29 cellular contexts compared by ENCODE assay signal in the genomic region with DNA sequence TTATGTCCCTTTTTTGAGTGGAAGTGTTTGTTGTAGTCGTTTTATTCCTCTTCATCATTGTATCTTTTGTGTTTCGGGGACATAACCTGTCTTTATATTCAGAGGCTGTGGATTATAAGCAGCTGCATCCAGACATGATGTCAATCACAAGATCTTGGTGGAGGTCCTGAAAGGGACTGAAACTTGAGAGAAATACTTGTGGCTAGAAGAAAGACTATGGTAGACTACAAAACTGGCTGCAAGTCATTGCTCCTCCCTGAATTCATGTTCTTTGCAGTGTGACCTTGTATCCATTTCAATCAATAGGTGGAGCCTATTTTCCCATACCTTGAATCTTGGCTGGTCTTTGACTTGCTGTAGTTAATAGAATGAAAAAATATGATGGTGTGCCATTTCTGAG.
"Had no signal": no experiment of that assay in that cellular context is flagged by ENCODE, and none has a peak within 500 bp of the region (broad histone marks: within the 10 kb centered on the region; RNA-seq: fewer than 3 reads in every experiment).

No MANE protein-coding gene starts in this region.

- H3K4me3 ChIP-seq: ascending aorta, cardiac muscle cell, colonic mucosa had no signal

- H3K9me3 ChIP-seq: ascending aorta, colonic mucosa had no signal

- H3K36me3 ChIP-seq: ascending aorta, cardiac muscle cell, colonic mucosa had no signal

- DNase-seq: activated B cell treated with CpG ODN at 0.5 μM for 24 hours; activated CD4-positive, alpha-beta memory T cell treated with anti-CD3 and anti-CD28 coated beads for 36 hours; activated CD4-positive, alpha-beta T cell treated with anti-CD3 and anti-CD28 coated beads for 4 hours; activated CD4-positive, alpha-beta T cell treated with anti-CD3 and anti-CD28 coated beads, Interleukin-2, amount 10 ng/mL, durations not matched to agents 24 days and 14 days; activated CD4-positive, alpha-beta T cell treated with anti-CD3 and anti-CD28 coated beads, Interleukin-2, amount 50 U/mL, for 1 hour; activated CD4-positive, alpha-beta T cell treated with anti-CD3 and anti-CD28 coated beads, Interleukin-2, amount 50 U/mL, for 4 hours; activated CD4-positive, CD25-positive, alpha-beta regulatory T cell treated with anti-CD3 and anti-CD28 coated beads, Interleukin-2, amount 50 U/mL, for 72 hours; activated CD8-positive, alpha-beta memory T cell treated with anti-CD3 and anti-CD28 coated beads for 24 hours; activated CD8-positive, alpha-beta memory T cell treated with anti-CD3 and anti-CD28 coated beads, Interleukin-2, amount 10 ng/mL, durations not matched to agents 7 days and 5 days; activated CD8-positive, alpha-beta memory T cell treated with anti-CD3 and anti-CD28 coated beads, Interleukin-2, amount 50 U/mL, for 48 hours; activated CD8-positive, alpha-beta T cell treated with anti-CD3 and anti-CD28 coated beads, Interleukin-2, amount 10 ng/mL, durations not matched to agents 7 days and 5 days; activated effector memory CD4-positive, alpha-beta T cell treated with Interleukin-2 at 50 U/mL for 16 hours; activated gamma-delta T cell; activated naive CD4-positive, alpha-beta T cell treated with anti-CD3 and anti-CD28 coated beads, Interleukin-2, amount 10 ng/mL, durations not matched to agents 7 days and 5 days; activated naive CD4-positive, alpha-beta T cell treated with Interleukin-2 at 50 U/mL for 16 hours; activated naive CD8-positive, alpha-beta T cell treated with anti-CD3 and anti-CD28 coated beads, Interleukin-2, amount 10 ng/mL, durations not matched to agents 7 days and 5 days; activated naive CD8-positive, alpha-beta T cell treated with anti-CD3 and anti-CD28 coated beads, Interleukin-2, amount 50 U/mL, for 24 hours; activated T-cell treated with anti-CD3 and anti-CD28 coated beads, Interleukin-2, amount 50 U/mL, for 24 hours; activated T-cell treated with anti-CD3 and anti-CD28 coated beads, Interleukin-2, amount 50 U/mL, for 48 hours; amygdala; anterior cingulate cortex; caudate nucleus; cerebellar nuclear complex; colonic mucosa; T-helper 2 cell; T-helper 9 cell had no signal

- ATAC-seq: activated CD8-positive, alpha-beta memory T cell treated with anti-CD3 and anti-CD28 coated beads, Interleukin-2, amount 10 ng/mL, durations not matched to agents 7 days and 5 days; activated CD8-positive, alpha-beta T cell treated with anti-CD3 and anti-CD28 coated beads, Interleukin-2, amount 10 ng/mL, durations not matched to agents 7 days and 5 days; activated naive CD8-positive, alpha-beta T cell treated with anti-CD3 and anti-CD28 coated beads, Interleukin-2, amount 50 U/mL, for 24 hours had no signal

- H3K27me3 ChIP-seq: ascending aorta, cardiac muscle cell, colonic mucosa had no signal

- H3K27ac ChIP-seq: ascending aorta, cardiac muscle cell, colonic mucosa, VCaP had no signal

- H3K4me1 ChIP-seq: ascending aorta had no signal
